Comparison of ENCODE assay signal across 10 cellular contexts in the genomic region with DNA sequence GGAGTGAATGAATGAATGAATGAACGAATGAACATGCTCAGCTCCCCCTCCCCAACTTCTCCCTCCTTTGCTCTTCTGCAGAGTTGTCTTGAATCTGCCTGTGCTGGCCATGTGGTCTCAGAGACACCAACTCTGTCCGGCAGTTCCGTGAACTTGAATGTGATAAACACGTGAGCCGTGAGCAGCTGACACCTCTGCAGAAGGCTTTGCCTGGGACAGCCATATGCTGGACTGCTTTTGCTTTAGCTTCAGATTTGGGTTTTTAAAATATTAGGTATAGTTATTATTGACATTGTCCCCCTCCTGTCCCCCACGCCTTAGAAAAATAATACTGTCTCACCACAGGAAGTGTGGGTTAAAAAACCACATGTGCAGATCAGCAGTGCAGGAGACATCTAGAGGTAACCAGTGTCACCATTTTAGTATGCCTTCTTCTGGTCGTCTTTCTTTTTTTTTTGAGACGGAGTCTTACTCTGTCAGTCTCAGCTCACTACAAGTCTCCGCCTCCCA.
DNase-seq lines count a peak whose midpoint lies in the region; ATAC-seq and TF ChIP-seq lines count a peak whose summit lies in the region.
"Had no signal": no experiment of that assay in that cellular context is flagged by ENCODE, and none has a peak within 500 bp of the region (broad histone marks: within the 10 kb centered on the region; RNA-seq: fewer than 3 reads in every experiment).

No MANE protein-coding gene starts in this region.

- no peaks in the 10 kb centered on the region for H3K27me3 ChIP-seq in uterus
- H3K27me3 ChIP-seq: SJSA1 had no signal

- DNase-seq in activated naive CD4-positive, alpha-beta T cell treated with Interleukin-2 at 50 U/mL for 16 hours: peak; percentile 13
- DNase-seq in activated naive CD4-positive, alpha-beta T cell treated with anti-CD3 and anti-CD28 coated beads, Interleukin-2, amount 50 U/mL, for 16 hours: no peak
- DNase-seq in OCI-LY7 (ENCODE audit: low spot score) (peak; percentile 34), uterus (no peak), amygdala (lab: John Stamatoyannopoulos, UW) (no peak), NCI-H69 (lab: John Stamatoyannopoulos, UW) (no peak)
- no peak for DNase-seq in stimulated activated naive B cell treated with anti-CD40 and anti-IgM and Interleukin-4, amounts not matched to agents 10 μg/mL and 1 μg/mL and 100 μg/mL, for 72 hours
- DNase-seq: Karpas-422 had no signal

- CTCF ChIA-PET in OCI-LY7 (lab: Charles Lee; ENCODE audit: unreplicated experiment): no interaction called here

- peak; percentile 45 to 66 for ATAC-seq in stimulated activated naive B cell treated with anti-CD40 and anti-IgM and Interleukin-4, amounts not matched to agents 10 μg/mL and 1 μg/mL and 100 μg/mL, for 72 hours (replicated peaks)

- H4K20me1 ChIP-seq in OCI-LY7 (ENCODE audit: insufficient read depth, low read length): no peaks in the 10 kb centered on the region

- no peaks in the 10 kb centered on the region for H3K9me2 ChIP-seq in OCI-LY7 (ENCODE audit: insufficient read depth, low read length)

- no peak overlapping the region for H3K4me3 ChIP-seq in OCI-LY7 (ENCODE audit: low read depth, low read length, poor library complexity, severe bottlenecking)
- no peak overlapping the region for H3K4me3 ChIP-seq in uterus
- H3K4me3 ChIP-seq: SJSA1 had no signal

- H3K9me3 ChIP-seq in OCI-LY7 (ENCODE audit: low read length) (no peaks in the 10 kb centered on the region), uterus (no peaks in the 10 kb centered on the region)
- H3K9me3 ChIP-seq: SJSA1 had no signal

- H3K4me3 Mint-ChIP-seq in activated naive CD4-positive, alpha-beta T cell treated with anti-CD3 and anti-CD28 coated beads, Interleukin-2, amount 50 U/mL, for 24 hours: no peak overlapping the region
- no peak overlapping the region for H3K4me3 Mint-ChIP-seq in stimulated activated naive B cell treated with anti-CD40 and anti-IgM and Interleukin-4, amounts not matched to agents 10 μg/mL and 1 μg/mL and 100 μg/mL, for 72 hours

- H3K27ac ChIP-seq in OCI-LY7 (ENCODE audit: low read depth, low read length, poor library complexity, severe bottlenecking) (peak overlapping the region; percentile 29), uterus (no peak overlapping the region)
- H3K27ac ChIP-seq: SJSA1 had no signal

- H3K4me1 ChIP-seq in OCI-LY7 (ENCODE audit: insufficient read depth, low read length, poor library complexity, severe bottlenecking) (peaks cover 9% of the 10 kb centered on the region), uterus (no peaks in the 10 kb centered on the region)
- H3K4me1 ChIP-seq: SJSA1 had no signal

- H2AFZ ChIP-seq in OCI-LY7 (ENCODE audit: low read length): no peak overlapping the region

- H3K9me3 Mint-ChIP-seq in activated naive CD4-positive, alpha-beta T cell treated with anti-CD3 and anti-CD28 coated beads, Interleukin-2, amount 50 U/mL, for 24 hours: no peaks in the 10 kb centered on the region
- peaks cover 0 to 2% of the 10 kb centered on the region in 2 donors for H3K9me3 Mint-ChIP-seq in stimulated activated naive B cell treated with anti-CD40 and anti-IgM and Interleukin-4, amounts not matched to agents 10 μg/mL and 1 μg/mL and 100 μg/mL, for 72 hours

- peaks cover 83% of the 10 kb centered on the region for H3K36me3 ChIP-seq in OCI-LY7 (ENCODE audit: insufficient read depth, low read length)
- H3K36me3 ChIP-seq in uterus: no peaks in the 10 kb centered on the region

- TF ChIP-seq POLR2A in uterus (IDR thresholded peaks at IDR 0.05): no peak

- intact Hi-C loops in OCI-LY7 (cut with micrococcal nuclease; ENCODE audit: unreplicated experiment): no loop called here
- intact Hi-C loops in uterus (cut with DNase I; ENCODE audit: low total_unique reads): no loop called here

- 0 out of 2 replicates have a peak, but pooled peaks have one; percentile 24 for TF ChIP-seq CTCF in OCI-LY7 (conservative IDR thresholded peaks at IDR 0.05; ENCODE audit: low read length)
- TF ChIP-seq CTCF in uterus (IDR thresholded peaks at IDR 0.05): no peak

- POLR2A ChIA-PET in OCI-LY7 (lab: Charles Lee): interaction anchor here (0.8 to 1.1 kb wide), 5 partner anchors 8 to 89 kb away, joined by 3 to 5 read pairs (median 3); no protein-coding TSS in a partner anchor

- H3K27me3 Mint-ChIP-seq in activated naive CD4-positive, alpha-beta T cell treated with anti-CD3 and anti-CD28 coated beads, Interleukin-2, amount 50 U/mL, for 24 hours: no peaks in the 10 kb centered on the region
- H3K27me3 Mint-ChIP-seq in stimulated activated naive B cell treated with anti-CD40 and anti-IgM and Interleukin-4, amounts not matched to agents 10 μg/mL and 1 μg/mL and 100 μg/mL, for 72 hours: no peaks in the 10 kb centered on the region

- H3K79me2 ChIP-seq in OCI-LY7 (ENCODE audit: insufficient read depth, low read depth, low read length): no peaks in the 10 kb centered on the region

- BruUV-seq in OCI-LY7 (replicated peaks; lab: Mats Ljungman, UMichigan): no TSS peak

- H3K4me1 Mint-ChIP-seq in activated naive CD4-positive, alpha-beta T cell treated with anti-CD3 and anti-CD28 coated beads, Interleukin-2, amount 50 U/mL, for 24 hours: peaks cover 24% of the 10 kb centered on the region
- peaks cover 16 to 30% of the 10 kb centered on the region in 2 donors for H3K4me1 Mint-ChIP-seq in stimulated activated naive B cell treated with anti-CD40 and anti-IgM and Interleukin-4, amounts not matched to agents 10 μg/mL and 1 μg/mL and 100 μg/mL, for 72 hours

- peak overlapping the region; percentile 17; the same call in 1 of the 2 replicates for H3K4me2 ChIP-seq in OCI-LY7 (ENCODE audit: low read length)

- peaks cover 12% of the 10 kb centered on the region for H3K36me3 Mint-ChIP-seq in activated naive CD4-positive, alpha-beta T cell treated with anti-CD3 and anti-CD28 coated beads, Interleukin-2, amount 50 U/mL, for 24 hours
- H3K36me3 Mint-ChIP-seq in stimulated activated naive B cell treated with anti-CD40 and anti-IgM and Interleukin-4, amounts not matched to agents 10 μg/mL and 1 μg/mL and 100 μg/mL, for 72 hours: peaks cover 36 to 57% of the 10 kb centered on the region in 2 donors

- H3K27ac Mint-ChIP-seq in activated naive CD4-positive, alpha-beta T cell treated with anti-CD3 and anti-CD28 coated beads, Interleukin-2, amount 50 U/mL, for 24 hours: peak overlapping the region; percentile 83
- no peak overlapping the region for H3K27ac Mint-ChIP-seq in stimulated activated naive B cell treated with anti-CD40 and anti-IgM and Interleukin-4, amounts not matched to agents 10 μg/mL and 1 μg/mL and 100 μg/mL, for 72 hours

Comparison
In these comparisons a context has a peak if more than half of its experiments do, and no peak if none do; other contexts are left out.
1. DNase-seq: peak in activated naive CD4-positive, alpha-beta T cell treated with Interleukin-2 at 50 U/mL for 16 hours (single experiment) and OCI-LY7 (single experiment); none in activated naive CD4-positive, alpha-beta T cell treated with anti-CD3 and anti-CD28 coated beads, Interleukin-2, amount 50 U/mL, for 16 hours (single experiment), stimulated activated naive B cell treated with anti-CD40 and anti-IgM and Interleukin-4, amounts not matched to agents 10 μg/mL and 1 μg/mL and 100 μg/mL, for 72 hours (single experiment), uterus (0 of 2), amygdala (0 of 56) and NCI-H69 (single experiment).